In the genomic region with DNA sequence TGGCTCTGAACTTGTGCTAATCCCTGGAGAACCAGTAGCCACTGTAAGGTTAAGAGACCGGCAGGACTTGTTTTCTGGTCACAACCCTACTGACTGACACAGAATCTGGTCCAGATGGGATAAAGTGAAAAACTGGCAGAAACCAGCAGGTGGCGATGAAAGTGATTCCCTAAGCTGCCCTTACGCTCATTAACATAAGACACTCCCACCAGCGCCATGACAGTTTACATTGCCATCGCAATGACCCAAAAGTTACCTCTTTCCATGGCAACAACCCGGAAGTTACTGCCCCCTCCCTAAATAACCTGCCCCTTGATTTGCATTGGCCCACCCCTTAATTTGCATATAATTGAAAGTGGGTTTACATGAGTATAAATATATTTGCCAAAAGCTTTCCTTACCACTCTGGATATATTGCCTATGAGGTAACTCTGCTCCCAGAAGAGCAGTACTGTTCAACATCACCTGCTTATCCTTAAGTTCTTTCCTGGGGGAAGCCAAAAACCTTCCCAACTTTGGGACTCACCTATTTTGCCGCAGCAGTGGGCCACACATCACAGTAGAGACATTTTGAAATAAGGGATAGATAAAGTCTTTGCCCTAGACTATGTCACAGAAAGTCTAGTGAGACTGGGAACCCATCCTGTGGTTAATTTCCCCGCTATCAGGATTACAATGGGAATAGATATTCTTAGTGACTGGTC, we compare ENCODE assay signal across 2 cellular contexts.
TF ChIP-seq lines count a peak whose summit lies in the region.

No MANE protein-coding gene starts in this region.

TF ChIP-seq in A549, 52 proteins besides CTCF, POLR2A, EP300 and RAD21 (continued from another document):
- TF ChIP-seq, protein P1, sequence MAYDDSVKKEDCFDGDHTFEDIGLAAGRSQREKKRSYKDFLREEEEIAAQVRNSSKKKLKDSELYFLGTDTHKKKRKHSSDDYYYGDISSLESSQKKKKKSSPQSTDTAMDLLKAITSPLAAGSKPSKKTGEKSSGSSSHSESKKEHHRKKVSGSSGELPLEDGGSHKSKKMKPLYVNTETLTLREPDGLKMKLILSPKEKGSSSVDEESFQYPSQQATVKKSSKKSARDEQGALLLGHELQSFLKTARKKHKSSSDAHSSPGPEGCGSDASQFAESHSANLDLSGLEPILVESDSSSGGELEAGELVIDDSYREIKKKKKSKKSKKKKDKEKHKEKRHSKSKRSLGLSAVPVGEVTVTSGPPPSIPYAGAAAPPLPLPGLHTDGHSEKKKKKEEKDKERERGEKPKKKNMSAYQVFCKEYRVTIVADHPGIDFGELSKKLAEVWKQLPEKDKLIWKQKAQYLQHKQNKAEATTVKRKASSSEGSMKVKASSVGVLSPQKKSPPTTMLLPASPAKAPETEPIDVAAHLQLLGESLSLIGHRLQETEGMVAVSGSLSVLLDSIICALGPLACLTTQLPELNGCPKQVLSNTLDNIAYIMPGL (CRISPR knock-in tag; IDR thresholded peaks at IDR 0.05; ENCODE audit: borderline replicate concordance), result no peak
- no peak for TF ChIP-seq JUNB (IDR thresholded peaks at IDR 0.05)
- no peak for TF ChIP-seq BHLHE40 (IDR thresholded peaks at IDR 0.05; ENCODE audit: low read depth, low read length)
- no peak for TF ChIP-seq KDM5A (IDR thresholded peaks at IDR 0.05)
- no peak for TF ChIP-seq CBX8 (IDR thresholded peaks at IDR 0.05)

TF ChIP-seq in liver, 16 proteins besides CTCF, POLR2A, EP300 and RAD21 (continued from another document):
- TF ChIP-seq, protein P2, sequence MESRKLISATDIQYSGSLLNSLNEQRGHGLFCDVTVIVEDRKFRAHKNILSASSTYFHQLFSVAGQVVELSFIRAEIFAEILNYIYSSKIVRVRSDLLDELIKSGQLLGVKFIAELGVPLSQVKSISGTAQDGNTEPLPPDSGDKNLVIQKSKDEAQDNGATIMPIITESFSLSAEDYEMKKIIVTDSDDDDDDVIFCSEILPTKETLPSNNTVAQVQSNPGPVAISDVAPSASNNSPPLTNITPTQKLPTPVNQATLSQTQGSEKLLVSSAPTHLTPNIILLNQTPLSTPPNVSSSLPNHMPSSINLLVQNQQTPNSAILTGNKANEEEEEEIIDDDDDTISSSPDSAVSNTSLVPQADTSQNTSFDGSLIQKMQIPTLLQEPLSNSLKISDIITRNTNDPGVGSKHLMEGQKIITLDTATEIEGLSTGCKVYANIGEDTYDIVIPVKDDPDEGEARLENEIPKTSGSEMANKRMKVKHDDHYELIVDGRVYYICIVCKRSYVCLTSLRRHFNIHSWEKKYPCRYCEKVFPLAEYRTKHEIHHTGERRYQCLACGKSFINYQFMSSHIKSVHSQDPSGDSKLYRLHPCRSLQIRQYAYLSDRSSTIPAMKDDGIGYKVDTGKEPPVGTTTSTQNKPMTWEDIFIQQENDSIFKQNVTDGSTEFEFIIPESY (IDR thresholded peaks at IDR 0.05), result no peak
- TF ChIP-seq SP1 (IDR thresholded peaks at IDR 0.05) (no peak), JUND (IDR thresholded peaks at IDR 0.05) (no peak), FOXA2 (IDR thresholded peaks at IDR 0.05) (peak; percentile 9), HNF4G (IDR thresholded peaks at IDR 0.05) (no peak), YY1 (IDR thresholded peaks at IDR 0.05) (peak; percentile 86), HNF4A (conservative IDR thresholded peaks at IDR 0.05) (peak in 1 of 2 donors; percentile 8), FOXA1 (IDR thresholded peaks at IDR 0.05) (no peak), RXRA (IDR thresholded peaks at IDR 0.05) (peak; percentile 23 to 43), GABPA (IDR thresholded peaks at IDR 0.05 in 1 of 2, conservative IDR thresholded peaks at IDR 0.05 in 1 of 2) (peak in 1 of 2 donors; percentile 42)
- TF ChIP-seq, protein P3, sequence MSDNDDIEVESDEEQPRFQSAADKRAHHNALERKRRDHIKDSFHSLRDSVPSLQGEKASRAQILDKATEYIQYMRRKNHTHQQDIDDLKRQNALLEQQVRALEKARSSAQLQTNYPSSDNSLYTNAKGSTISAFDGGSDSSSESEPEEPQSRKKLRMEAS (IDR thresholded peaks at IDR 0.05), result no peak
